In the genomic region with DNA sequence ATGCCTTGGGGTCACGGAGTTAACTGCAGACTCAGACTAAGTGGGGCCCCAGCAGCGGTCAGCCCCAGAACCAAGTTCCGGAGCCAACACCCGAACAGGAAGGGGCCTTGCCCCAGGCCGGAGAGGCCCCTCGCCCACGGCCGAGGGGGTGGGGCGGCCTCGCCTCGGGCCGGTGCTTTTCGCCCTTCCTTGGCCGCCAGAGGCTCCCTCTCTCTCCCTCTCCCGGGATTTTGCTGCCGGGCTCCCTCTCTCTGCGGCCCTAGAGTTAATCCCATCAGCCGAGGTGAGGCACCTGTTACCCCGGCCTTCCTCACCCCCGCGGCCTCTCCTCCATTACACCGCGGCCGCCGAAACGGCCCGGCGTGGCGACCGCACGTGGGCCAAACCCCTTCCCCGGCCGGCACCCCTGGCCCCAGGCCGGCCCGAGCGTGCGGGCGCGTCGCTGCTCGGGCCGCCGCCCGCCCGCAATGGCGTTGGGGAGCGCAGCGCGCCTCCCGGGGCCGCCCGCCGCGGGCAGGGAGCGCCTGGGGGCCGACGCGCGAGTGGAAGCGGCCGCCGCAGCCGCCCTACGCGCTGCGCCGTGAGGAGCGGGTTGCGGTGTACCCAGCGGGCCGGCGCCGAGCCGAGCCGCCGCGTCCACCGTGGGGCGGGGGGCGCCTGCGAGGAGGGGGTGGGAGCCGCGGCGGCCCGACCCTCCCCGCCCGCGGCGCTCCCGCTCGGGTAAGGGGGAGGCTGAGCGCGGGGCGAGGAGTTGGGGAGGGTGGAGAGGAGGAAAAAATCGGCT, we compare ENCODE assay signal across 1 cellular context.
A peak's percentile ranks its signal among the peaks of the same experiment; 100 is the strongest.
TF ChIP-seq lines count a peak whose summit lies in the region.

A gene (plus strand): TSS at position 175 of the 784 bp plus-strand sequence. CDS start 2,520 bp downstream, outside the sequence.

TF ChIP-seq in GM23338, 12 proteins besides CTCF, POLR2A, EP300 and RAD21 (continued from another document):
- TF ChIP-seq, protein P1, sequence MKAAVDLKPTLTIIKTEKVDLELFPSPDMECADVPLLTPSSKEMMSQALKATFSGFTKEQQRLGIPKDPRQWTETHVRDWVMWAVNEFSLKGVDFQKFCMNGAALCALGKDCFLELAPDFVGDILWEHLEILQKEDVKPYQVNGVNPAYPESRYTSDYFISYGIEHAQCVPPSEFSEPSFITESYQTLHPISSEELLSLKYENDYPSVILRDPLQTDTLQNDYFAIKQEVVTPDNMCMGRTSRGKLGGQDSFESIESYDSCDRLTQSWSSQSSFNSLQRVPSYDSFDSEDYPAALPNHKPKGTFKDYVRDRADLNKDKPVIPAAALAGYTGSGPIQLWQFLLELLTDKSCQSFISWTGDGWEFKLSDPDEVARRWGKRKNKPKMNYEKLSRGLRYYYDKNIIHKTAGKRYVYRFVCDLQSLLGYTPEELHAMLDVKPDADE (IDR thresholded peaks at IDR 0.05): no peak
- TF ChIP-seq ZNF114 (CRISPR knock-in tag; IDR thresholded peaks at IDR 0.05): peak; percentile 79; the same call in 1 of the 2 replicates
- TF ChIP-seq, protein P2, sequence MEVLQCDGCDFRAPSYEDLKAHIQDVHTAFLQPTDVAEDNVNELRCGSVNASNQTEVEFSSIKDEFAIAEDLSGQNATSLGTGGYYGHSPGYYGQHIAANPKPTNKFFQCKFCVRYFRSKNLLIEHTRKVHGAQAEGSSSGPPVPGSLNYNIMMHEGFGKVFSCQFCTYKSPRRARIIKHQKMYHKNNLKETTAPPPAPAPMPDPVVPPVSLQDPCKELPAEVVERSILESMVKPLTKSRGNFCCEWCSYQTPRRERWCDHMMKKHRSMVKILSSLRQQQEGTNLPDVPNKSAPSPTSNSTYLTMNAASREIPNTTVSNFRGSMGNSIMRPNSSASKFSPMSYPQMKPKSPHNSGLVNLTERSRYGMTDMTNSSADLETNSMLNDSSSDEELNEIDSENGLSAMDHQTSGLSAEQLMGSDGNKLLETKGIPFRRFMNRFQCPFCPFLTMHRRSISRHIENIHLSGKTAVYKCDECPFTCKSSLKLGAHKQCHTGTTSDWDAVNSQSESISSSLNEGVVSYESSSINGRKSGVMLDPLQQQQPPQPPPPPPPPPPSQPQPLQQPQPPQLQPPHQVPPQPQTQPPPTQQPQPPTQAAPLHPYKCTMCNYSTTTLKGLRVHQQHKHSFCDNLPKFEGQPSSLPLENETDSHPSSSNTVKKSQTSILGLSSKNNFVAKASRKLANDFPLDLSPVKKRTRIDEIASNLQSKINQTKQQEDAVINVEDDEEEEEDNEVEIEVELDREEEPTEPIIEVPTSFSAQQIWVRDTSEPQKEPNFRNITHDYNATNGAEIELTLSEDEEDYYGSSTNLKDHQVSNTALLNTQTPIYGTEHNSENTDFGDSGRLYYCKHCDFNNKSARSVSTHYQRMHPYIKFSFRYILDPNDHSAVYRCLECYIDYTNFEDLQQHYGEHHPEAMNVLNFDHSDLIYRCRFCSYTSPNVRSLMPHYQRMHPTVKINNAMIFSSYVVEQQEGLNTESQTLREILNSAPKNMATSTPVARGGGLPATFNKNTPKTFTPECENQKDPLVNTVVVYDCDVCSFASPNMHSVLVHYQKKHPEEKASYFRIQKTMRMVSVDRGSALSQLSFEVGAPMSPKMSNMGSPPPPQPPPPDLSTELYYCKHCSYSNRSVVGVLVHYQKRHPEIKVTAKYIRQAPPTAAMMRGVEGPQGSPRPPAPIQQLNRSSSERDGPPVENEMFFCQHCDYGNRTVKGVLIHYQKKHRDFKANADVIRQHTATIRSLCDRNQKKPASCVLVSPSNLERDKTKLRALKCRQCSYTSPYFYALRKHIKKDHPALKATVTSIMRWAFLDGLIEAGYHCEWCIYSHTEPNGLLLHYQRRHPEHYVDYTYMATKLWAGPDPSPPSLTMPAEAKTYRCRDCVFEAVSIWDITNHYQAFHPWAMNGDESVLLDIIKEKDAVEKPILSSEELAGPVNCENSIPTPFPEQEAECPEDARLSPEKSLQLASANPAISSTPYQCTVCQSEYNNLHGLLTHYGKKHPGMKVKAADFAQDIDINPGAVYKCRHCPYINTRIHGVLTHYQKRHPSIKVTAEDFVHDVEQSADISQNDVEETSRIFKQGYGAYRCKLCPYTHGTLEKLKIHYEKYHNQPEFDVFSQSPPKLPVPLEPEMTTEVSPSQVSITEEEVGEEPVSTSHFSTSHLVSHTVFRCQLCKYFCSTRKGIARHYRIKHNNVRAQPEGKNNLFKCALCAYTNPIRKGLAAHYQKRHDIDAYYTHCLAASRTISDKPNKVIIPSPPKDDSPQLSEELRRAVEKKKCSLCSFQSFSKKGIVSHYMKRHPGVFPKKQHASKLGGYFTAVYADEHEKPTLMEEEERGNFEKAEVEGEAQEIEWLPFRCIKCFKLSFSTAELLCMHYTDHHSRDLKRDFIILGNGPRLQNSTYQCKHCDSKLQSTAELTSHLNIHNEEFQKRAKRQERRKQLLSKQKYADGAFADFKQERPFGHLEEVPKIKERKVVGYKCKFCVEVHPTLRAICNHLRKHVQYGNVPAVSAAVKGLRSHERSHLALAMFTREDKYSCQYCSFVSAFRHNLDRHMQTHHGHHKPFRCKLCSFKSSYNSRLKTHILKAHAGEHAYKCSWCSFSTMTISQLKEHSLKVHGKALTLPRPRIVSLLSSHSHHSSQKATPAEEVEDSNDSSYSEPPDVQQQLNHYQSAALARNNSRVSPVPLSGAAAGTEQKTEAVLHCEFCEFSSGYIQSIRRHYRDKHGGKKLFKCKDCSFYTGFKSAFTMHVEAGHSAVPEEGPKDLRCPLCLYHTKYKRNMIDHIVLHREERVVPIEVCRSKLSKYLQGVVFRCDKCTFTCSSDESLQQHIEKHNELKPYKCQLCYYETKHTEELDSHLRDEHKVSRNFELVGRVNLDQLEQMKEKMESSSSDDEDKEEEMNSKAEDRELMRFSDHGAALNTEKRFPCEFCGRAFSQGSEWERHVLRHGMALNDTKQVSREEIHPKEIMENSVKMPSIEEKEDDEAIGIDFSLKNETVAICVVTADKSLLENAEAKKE (CRISPR knock-in tag; IDR thresholded peaks at IDR 0.05): 0 out of 2 replicates have a peak, but pooled peaks have one; percentile 61
